In the genomic region with DNA sequence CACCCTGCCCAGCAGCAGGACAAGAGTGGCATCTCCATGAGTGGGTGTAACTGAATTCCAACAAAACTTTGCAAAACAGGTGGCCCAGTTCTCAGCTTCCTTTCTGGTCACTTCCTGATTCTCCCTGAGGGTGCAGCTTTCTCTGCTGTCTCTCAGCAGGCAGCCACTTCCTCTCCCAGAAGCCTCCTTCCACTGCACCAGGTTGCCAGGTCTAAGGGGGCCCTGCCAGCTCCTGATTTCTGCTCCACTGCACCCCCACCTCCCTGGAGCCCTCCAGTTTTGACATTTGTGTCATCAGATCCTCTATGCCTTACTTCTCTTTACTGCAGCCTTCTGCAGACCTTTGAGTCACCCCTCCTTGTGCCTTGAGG, we compare ENCODE assay signal across 14 cellular contexts.
"Had no signal": no experiment of that assay in that cellular context is flagged by ENCODE, and none has a peak within 500 bp of the region (broad histone marks: within the 10 kb centered on the region; RNA-seq: fewer than 3 reads in every experiment).

No MANE protein-coding gene starts in this region.

- H3K36me3 Mint-ChIP-seq: immature natural killer cell; natural killer cell treated with Interleukin-12 subunit alpha and Interleukin-12 subunit beta and Interleukin-15 and Interleukin-18, amount 100 ng/mL, for 72 hours had no signal

- H3K9me3 Mint-ChIP-seq: activated CD4-positive, alpha-beta memory T cell treated with anti-CD3 and anti-CD28 coated beads, Interleukin-2, amount 10 ng/mL, durations not matched to agents 7 days and 5 days; activated T-cell treated with anti-CD3 and anti-CD28 coated beads, Interleukin-2, amount 50 U/mL, for 72 hours; immature natural killer cell; natural killer cell treated with Interleukin-12 subunit alpha and Interleukin-12 subunit beta and Interleukin-15 and Interleukin-18, amount 100 ng/mL, for 72 hours had no signal

- H3K27ac Mint-ChIP-seq: activated CD4-positive, alpha-beta memory T cell treated with anti-CD3 and anti-CD28 coated beads, Interleukin-2, amount 10 ng/mL, durations not matched to agents 7 days and 5 days; activated T-cell treated with anti-CD3 and anti-CD28 coated beads, Interleukin-2, amount 50 U/mL, for 72 hours; immature natural killer cell; natural killer cell treated with Interleukin-12 subunit alpha and Interleukin-12 subunit beta and Interleukin-15 and Interleukin-18, amount 100 ng/mL, for 72 hours had no signal

- H3K27me3 Mint-ChIP-seq: activated CD4-positive, alpha-beta memory T cell treated with anti-CD3 and anti-CD28 coated beads, Interleukin-2, amount 10 ng/mL, durations not matched to agents 7 days and 5 days had no signal

- ATAC-seq: activated T-cell treated with anti-CD3 and anti-CD28 coated beads, Interleukin-2, amount 50 U/mL, for 72 hours; left cardiac atrium; natural killer cell treated with Interleukin-12 subunit alpha and Interleukin-12 subunit beta and Interleukin-15 and Interleukin-18, amount 100 ng/mL, for 72 hours had no signal

- H3K4me3 Mint-ChIP-seq: activated CD4-positive, alpha-beta memory T cell treated with anti-CD3 and anti-CD28 coated beads, Interleukin-2, amount 10 ng/mL, durations not matched to agents 7 days and 5 days; activated T-cell treated with anti-CD3 and anti-CD28 coated beads, Interleukin-2, amount 50 U/mL, for 72 hours; immature natural killer cell; natural killer cell treated with Interleukin-12 subunit alpha and Interleukin-12 subunit beta and Interleukin-15 and Interleukin-18, amount 100 ng/mL, for 72 hours had no signal

- H3K27ac ChIP-seq: ascending aorta, dorsolateral prefrontal cortex, sigmoid colon, VCaP had no signal

- DNase-seq: activated CD4-positive, alpha-beta memory T cell treated with anti-CD3 and anti-CD28 coated beads, Interleukin-2, amount 10 ng/mL, durations not matched to agents 7 days and 5 days; activated T-cell treated with anti-CD3 and anti-CD28 coated beads, Interleukin-2, amount 50 U/mL, for 72 hours; dorsolateral prefrontal cortex; immature natural killer cell; left cardiac atrium; occipital lobe; stimulated activated CD4-positive, alpha-beta T cell treated with anti-CD3 and anti-CD28 coated beads, Interleukin-12 subunit alpha, Interleukin-12 subunit beta, amount 100 ng/mL, for 4 hours; stimulated activated naive CD4-positive, alpha-beta T cell; T-helper 9 cell had no signal

- H3K27me3 ChIP-seq: ascending aorta, dorsolateral prefrontal cortex, sigmoid colon had no signal

- H3K4me3 ChIP-seq: ascending aorta, dorsolateral prefrontal cortex, lung, sigmoid colon had no signal

- H3K4me1 Mint-ChIP-seq: activated CD4-positive, alpha-beta memory T cell treated with anti-CD3 and anti-CD28 coated beads, Interleukin-2, amount 10 ng/mL, durations not matched to agents 7 days and 5 days; immature natural killer cell had no signal

- H3K9me3 ChIP-seq: ascending aorta, sigmoid colon had no signal
